17 cellular contexts compared by ENCODE assay signal in the genomic region with DNA sequence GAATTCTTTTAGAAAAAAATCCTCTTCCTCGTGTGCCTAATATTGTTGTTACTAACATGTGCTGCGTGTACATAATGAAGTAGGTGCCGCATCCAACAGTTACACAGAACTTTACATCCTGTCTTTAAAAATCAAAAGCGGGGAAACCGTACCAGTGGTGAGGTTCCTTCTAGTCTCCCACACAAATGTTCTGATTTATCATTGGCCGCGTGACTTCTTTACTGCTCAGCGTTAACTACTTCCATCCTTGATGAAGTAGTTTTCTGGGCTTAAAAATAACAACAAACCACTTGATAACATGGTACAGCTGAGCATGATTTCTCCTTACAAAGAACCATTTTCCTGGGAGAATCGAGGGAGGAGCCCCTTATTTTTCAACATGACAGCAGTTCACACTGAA. TPM values are rescaled to one million over a fixed set of nuclear protein-coding genes. Genes with fewer than 3 reads are reported as not detected.
DNase-seq lines count a peak whose midpoint lies in the region; ATAC-seq, FAIRE-seq and TF ChIP-seq lines count a peak whose summit lies in the region.
"Had no signal": no experiment of that assay in that cellular context is flagged by ENCODE, and none has a peak within 500 bp of the region (broad histone marks: within the 10 kb centered on the region; RNA-seq: fewer than 3 reads in every experiment).

No MANE protein-coding gene starts in this region.

- H3K27me3 ChIP-seq in smooth muscle cell (ENCODE audit: low read depth): no peaks in the 10 kb centered on the region
- H3K27me3 ChIP-seq: right lobe of liver, tibial artery had no signal

- H3K79me2 ChIP-seq in smooth muscle cell (ENCODE audit: low read depth): no peaks in the 10 kb centered on the region

- H3K9me3 ChIP-seq in SK-N-MC (ENCODE audit: low read depth, low read length) (no peaks in the 10 kb centered on the region), smooth muscle cell (replicated peaks; ENCODE audit: low read depth) (peaks cover 5% of the 10 kb centered on the region)
- H3K9me3 ChIP-seq: right lobe of liver, tibial artery had no signal

- TF ChIP-seq CTCF in fibroblast of villous mesenchyme (IDR thresholded peaks at IDR 0.05; ENCODE audit: insufficient read depth, low read depth, low read length): no peak
- TF ChIP-seq CTCF in smooth muscle cell (IDR thresholded peaks at IDR 0.05; ENCODE audit: borderline replicate concordance, insufficient read depth, poor library complexity, severe bottlenecking): no peak

- POLR2A ChIA-PET in activated CD4-positive, alpha-beta T cell treated with anti-CD3 and anti-CD28 coated beads for 36 hours (lab: Charles Lee): no interaction called here

- WGBS in smooth muscle cell (ENCODE audit: low lambda C conversion rate): 68% methylated on average over 9 of the region's 9 CpGs

- peaks cover 12% of the 10 kb centered on the region for H3F3A ChIP-seq in smooth muscle cell (ENCODE audit: low read depth)

- CTCF ChIA-PET in activated CD4-positive, alpha-beta T cell treated with anti-CD3 and anti-CD28 coated beads for 36 hours (lab: Charles Lee): interaction anchor here (0.7 kb wide), 1 partner anchor 9 kb away, joined by 3 read pairs; no protein-coding TSS in a partner anchor

- H3K27me3 Mint-ChIP-seq in activated CD4-positive, alpha-beta T cell treated with anti-CD3 and anti-CD28 coated beads for 36 hours: peaks cover 3% of the 10 kb centered on the region

- H3K27ac ChIP-seq in SK-N-MC (peak overlapping the region; percentile 25; the same call in 1 of the 2 replicates), smooth muscle cell (ENCODE audit: low read depth) (peak overlapping the region; percentile 33)
- H3K27ac ChIP-seq: 22Rv1, epithelial cell of prostate, right lobe of liver had no signal

- no peak for FAIRE-seq in HTR-8/SVneo (lab: Jason Lieb, UNC)

- peaks cover 6% of the 10 kb centered on the region for H3K9me3 Mint-ChIP-seq in activated CD4-positive, alpha-beta T cell treated with anti-CD3 and anti-CD28 coated beads for 36 hours (ENCODE audit: low read depth)

- H3K36me3 ChIP-seq in SK-N-MC (ENCODE audit: insufficient read depth, low read length) (no peaks in the 10 kb centered on the region), smooth muscle cell (ENCODE audit: low read depth) (no peaks in the 10 kb centered on the region)
- H3K36me3 ChIP-seq: right lobe of liver, tibial artery had no signal

- H3K9ac ChIP-seq in SK-N-MC (ENCODE audit: insufficient read length) (peak overlapping the region; percentile 45), smooth muscle cell (ENCODE audit: low read depth) (no peak overlapping the region)

- no peak overlapping the region for H3K27ac Mint-ChIP-seq in activated CD4-positive, alpha-beta T cell treated with anti-CD3 and anti-CD28 coated beads for 36 hours

- no peaks in the 10 kb centered on the region for H4K20me1 ChIP-seq in smooth muscle cell (ENCODE audit: low read depth)

- peaks cover 16% of the 10 kb centered on the region for H3K4me1 ChIP-seq in smooth muscle cell (ENCODE audit: low read depth)
- H3K4me1 ChIP-seq: right lobe of liver had no signal

- H2AFZ ChIP-seq in smooth muscle cell (ENCODE audit: low read depth): peak overlapping the region; percentile 29

- ATAC-seq in activated CD4-positive, alpha-beta T cell treated with anti-CD3 and anti-CD28 coated beads for 36 hours: peak; percentile 65
- ATAC-seq: PC-3 had no signal

- H3K4me1 Mint-ChIP-seq in activated CD4-positive, alpha-beta T cell treated with anti-CD3 and anti-CD28 coated beads for 36 hours: peaks cover 13% of the 10 kb centered on the region

- H3K4me3 ChIP-seq in SK-N-MC (no peak overlapping the region), fibroblast of villous mesenchyme (ENCODE audit: low read depth, low read length) (no peak overlapping the region), smooth muscle cell (no peak overlapping the region)
- H3K4me3 ChIP-seq: right lobe of liver, tibial artery had no signal

- H3K4me2 ChIP-seq in smooth muscle cell: peak overlapping the region; percentile 71

- no peak for DNase-seq in activated CD4-positive, alpha-beta T cell treated with anti-CD3 and anti-CD28 coated beads for 36 hours
- no peak for DNase-seq in activated CD4-positive, alpha-beta T cell treated with anti-CD3 and anti-CD28 coated beads for 48 hours
- DNase-seq in SK-N-MC (ENCODE audit: low read depth, low spot score) (no peak), fibroblast of villous mesenchyme (ENCODE audit: low read depth) (peak; percentile 68), smooth muscle cell (lab: John Stamatoyannopoulos, UW; ENCODE audit: unreplicated experiment) (no peak), HTR-8/SVneo (ENCODE audit: insufficient read length, low spot score) (no peak)
- DNase-seq in stimulated activated CD4-positive, alpha-beta T cell treated with anti-CD3 and anti-CD28 coated beads, Interleukin-4, amount 100 ng/mL, for 4 hours: no peak
- DNase-seq in stimulated activated naive CD4-positive, alpha-beta T cell treated with Interleukin-2 at 50 U/mL for 16 hours (lab: John Stamatoyannopoulos, UW): no peak
- DNase-seq: activated T-cell treated with anti-CD3 and anti-CD28 coated beads, Interleukin-2, amount 50 U/mL, for 4 hours; MM.1S; PC-3; right lobe of liver; stimulated activated CD4-positive, alpha-beta T cell treated with anti-CD3 and anti-CD28 coated beads, Interleukin-2, amount 100 ng/mL, for 48 hours; stimulated activated CD8-positive, alpha-beta memory T cell treated with anti-CD3 and anti-CD28 coated beads, Interleukin-4, amount 100 ng/mL, for 48 hours; tibial artery had no signal

- no peaks in the 10 kb centered on the region for H3K36me3 Mint-ChIP-seq in activated CD4-positive, alpha-beta T cell treated with anti-CD3 and anti-CD28 coated beads for 36 hours (ENCODE audit: low read depth)

- H3K4me3 Mint-ChIP-seq in activated CD4-positive, alpha-beta T cell treated with anti-CD3 and anti-CD28 coated beads for 36 hours: no peak overlapping the region
- H3K4me3 Mint-ChIP-seq: activated T-cell treated with anti-CD3 and anti-CD28 coated beads, Interleukin-2, amount 50 U/mL, for 4 hours had no signal

- intact Hi-C loops in activated CD4-positive, alpha-beta T cell treated with anti-CD3 and anti-CD28 coated beads for 36 hours (cut with DNase I, micrococcal nuclease): no loop called here

RNA-seq across cellular contexts. Expression of a gene that starts 9.7 kb away (rescaled TPM):
- total RNA-seq in activated CD4-positive, alpha-beta T cell treated with anti-CD3 and anti-CD28 coated beads for 36 hours: 10 to 100 TPM; 12.0 to 15.7 TPM
- total RNA-seq in fibroblast of villous mesenchyme: 16.4 and 24.8 TPM in 2 replicates
- total RNA-seq in smooth muscle cell: 6.5 and 14.7 TPM in 2 replicates
- polyA plus RNA-seq in smooth muscle cell: 22.9 and 27.3 TPM in 2 replicates
